In the genomic region with DNA sequence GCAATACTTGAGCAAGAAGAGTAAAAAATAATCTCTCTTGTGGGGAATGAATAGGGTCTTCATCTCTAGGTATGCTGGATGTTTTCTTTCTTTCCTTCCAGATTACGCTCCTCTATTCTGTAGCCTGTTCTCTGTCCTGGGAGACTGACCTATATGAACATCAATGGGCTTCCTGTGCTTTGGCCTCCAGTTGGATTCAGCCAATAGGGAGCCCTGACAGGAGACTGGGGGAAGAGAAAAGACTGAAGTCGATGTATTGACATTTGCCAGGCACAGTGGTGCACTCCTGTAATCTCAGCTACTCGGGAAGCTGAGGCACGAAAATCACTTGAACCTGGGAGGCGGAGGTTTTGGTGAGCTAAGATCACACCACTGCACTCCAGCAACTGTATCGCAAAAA, we compare ENCODE assay signal across 1 cellular context.
TF ChIP-seq lines count a peak whose summit lies in the region.

No MANE protein-coding gene starts in this region.

TF ChIP-seq in HepG2, 621 proteins besides CTCF, POLR2A, EP300 and RAD21:
- TF ChIP-seq ZBTB20 (CRISPR knock-in tag; IDR thresholded peaks at IDR 0.05; ENCODE audit: borderline replicate concordance, low read depth) (no peak), PITX1 (CRISPR knock-in tag; IDR thresholded peaks at IDR 0.05) (no peak), MXD4 (CRISPR knock-in tag; IDR thresholded peaks at IDR 0.05) (no peak), PPARG (CRISPR knock-in tag; conservative IDR thresholded peaks at IDR 0.05) (no peak), SOX5 (CRISPR knock-in tag; IDR thresholded peaks at IDR 0.05; ENCODE audit: borderline replicate concordance) (no peak), ZNF446 (CRISPR knock-in tag; IDR thresholded peaks at IDR 0.05) (no peak), ZNF709 (CRISPR knock-in tag; IDR thresholded peaks at IDR 0.05) (no peak), JUND (CRISPR knock-in tag; IDR thresholded peaks at IDR 0.05) (no peak), HOXA9 (CRISPR knock-in tag; IDR thresholded peaks at IDR 0.05; ENCODE audit: borderline replicate concordance) (no peak), PAF1 (CRISPR knock-in tag; IDR thresholded peaks at IDR 0.05) (no peak), RBAK (CRISPR knock-in tag; IDR thresholded peaks at IDR 0.05) (no peak), ZNF33A (CRISPR knock-in tag; IDR thresholded peaks at IDR 0.05; ENCODE audit: borderline replicate concordance) (no peak), TSC22D2 (CRISPR knock-in tag; IDR thresholded peaks at IDR 0.05; ENCODE audit: borderline replicate concordance) (no peak)
- TF ChIP-seq, protein P1, sequence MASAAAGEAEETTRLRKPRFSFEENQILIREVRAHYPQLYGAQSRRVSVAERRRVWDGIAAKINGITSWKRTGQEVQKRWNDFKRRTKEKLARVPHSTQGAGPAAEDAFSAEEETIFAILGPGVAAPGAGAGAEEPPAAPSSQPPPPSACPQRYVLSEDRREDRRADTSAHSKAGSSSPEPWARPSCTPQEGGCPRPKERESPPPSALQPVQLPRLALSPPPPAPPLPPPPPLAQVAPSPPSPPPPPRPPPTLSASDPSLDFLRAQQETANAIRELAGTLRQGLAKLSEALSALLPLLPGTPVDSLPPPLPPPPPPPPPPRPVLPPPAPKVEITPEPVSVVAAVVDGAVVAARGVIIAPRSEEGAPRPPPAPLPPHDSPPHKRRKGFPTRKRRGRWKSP (CRISPR knock-in tag; IDR thresholded peaks at IDR 0.05) = no peak
- TF ChIP-seq, protein P2, sequence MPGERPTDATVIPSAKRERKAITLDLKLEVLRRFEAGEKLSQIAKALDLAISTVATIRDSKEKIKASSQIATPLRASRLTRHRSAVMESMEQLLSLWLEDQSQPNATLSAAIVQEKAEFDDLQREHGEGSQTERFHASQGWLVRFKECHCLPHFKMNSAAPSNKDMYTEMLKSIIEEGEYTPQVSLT (CRISPR knock-in tag; IDR thresholded peaks at IDR 0.05; ENCODE audit: borderline replicate concordance, low read depth) = no peak
- TF ChIP-seq, protein P3, sequence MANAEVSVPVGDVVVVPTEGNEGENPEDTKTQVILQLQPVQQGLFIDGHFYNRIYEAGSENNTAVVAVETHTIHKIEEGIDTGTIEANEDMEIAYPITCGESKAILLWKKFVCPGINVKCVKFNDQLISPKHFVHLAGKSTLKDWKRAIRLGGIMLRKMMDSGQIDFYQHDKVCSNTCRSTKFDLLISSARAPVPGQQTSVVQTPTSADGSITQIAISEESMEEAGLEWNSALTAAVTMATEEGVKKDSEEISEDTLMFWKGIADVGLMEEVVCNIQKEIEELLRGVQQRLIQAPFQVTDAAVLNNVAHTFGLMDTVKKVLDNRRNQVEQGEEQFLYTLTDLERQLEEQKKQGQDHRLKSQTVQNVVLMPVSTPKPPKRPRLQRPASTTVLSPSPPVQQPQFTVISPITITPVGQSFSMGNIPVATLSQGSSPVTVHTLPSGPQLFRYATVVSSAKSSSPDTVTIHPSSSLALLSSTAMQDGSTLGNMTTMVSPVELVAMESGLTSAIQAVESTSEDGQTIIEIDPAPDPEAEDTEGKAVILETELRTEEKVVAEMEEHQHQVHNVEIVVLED (CRISPR knock-in tag; IDR thresholded peaks at IDR 0.05; ENCODE audit: borderline replicate concordance) = no peak
